Comparison of ENCODE assay signal across 1 cellular context in the genomic region with DNA sequence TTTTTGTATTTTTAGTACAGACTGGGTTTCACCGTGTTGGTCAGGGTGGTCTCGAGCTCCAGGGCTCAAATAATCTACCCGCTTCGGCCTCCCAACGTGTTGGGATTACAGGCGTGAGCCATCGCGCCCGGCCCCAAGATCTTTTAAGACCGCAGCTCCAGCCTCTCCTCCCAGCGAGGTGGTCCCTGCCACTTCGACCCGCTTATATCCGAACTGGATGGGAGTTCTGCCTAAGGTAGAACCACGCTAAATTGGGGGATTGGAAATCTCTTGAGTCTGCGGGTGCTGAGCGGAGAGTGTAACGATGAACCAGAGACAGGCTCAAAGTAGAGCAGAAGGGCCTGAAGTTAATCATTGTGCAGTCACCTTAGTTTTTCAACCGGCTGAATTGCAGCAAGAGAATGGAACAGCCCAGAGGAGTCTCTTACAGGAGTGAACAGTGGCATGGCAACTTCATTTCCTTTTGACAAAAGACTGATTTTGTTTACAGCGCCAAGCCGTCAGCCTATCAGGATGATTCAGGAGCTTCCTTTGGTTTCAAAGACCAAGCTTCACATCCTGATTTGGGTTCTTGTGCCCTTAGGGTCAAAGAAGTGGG.
TF ChIP-seq lines count a peak whose summit lies in the region.

No MANE protein-coding gene starts in this region.

TF ChIP-seq in K562, 482 proteins besides CTCF, POLR2A, EP300 and RAD21 (continued from another document):
- TF ChIP-seq, protein P1, sequence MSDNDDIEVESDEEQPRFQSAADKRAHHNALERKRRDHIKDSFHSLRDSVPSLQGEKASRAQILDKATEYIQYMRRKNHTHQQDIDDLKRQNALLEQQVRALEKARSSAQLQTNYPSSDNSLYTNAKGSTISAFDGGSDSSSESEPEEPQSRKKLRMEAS (CRISPR knock-in tag; IDR thresholded peaks at IDR 0.05) = 0 out of 2 replicates have a peak, but pooled peaks have one; percentile 37
- TF ChIP-seq HDAC1 (IDR thresholded peaks at IDR 0.05) (0 out of 4 replicates have a peak, but pooled peaks of 1 of the 2 experiments have one; percentile 34), BCOR (IDR thresholded peaks at IDR 0.05) (peak; percentile 44; the same call in 1 of the 2 replicates), FOXP1 (CRISPR knock-in tag; IDR thresholded peaks at IDR 0.05) (peak; percentile 34; the same call in 1 of the 2 replicates), DPF2 (IDR thresholded peaks at IDR 0.05) (peak; percentile 33; the same call in 1 of the 2 replicates), ARID1B (IDR thresholded peaks at IDR 0.05) (peak; percentile 9; the same call in 1 of the 2 replicates), HDGF (IDR thresholded peaks at IDR 0.05) (0 out of 2 replicates have a peak, but pooled peaks have one; percentile 26), ZNF212 (CRISPR knock-in tag; IDR thresholded peaks at IDR 0.05) (no peak)
- TF ChIP-seq, protein P2, sequence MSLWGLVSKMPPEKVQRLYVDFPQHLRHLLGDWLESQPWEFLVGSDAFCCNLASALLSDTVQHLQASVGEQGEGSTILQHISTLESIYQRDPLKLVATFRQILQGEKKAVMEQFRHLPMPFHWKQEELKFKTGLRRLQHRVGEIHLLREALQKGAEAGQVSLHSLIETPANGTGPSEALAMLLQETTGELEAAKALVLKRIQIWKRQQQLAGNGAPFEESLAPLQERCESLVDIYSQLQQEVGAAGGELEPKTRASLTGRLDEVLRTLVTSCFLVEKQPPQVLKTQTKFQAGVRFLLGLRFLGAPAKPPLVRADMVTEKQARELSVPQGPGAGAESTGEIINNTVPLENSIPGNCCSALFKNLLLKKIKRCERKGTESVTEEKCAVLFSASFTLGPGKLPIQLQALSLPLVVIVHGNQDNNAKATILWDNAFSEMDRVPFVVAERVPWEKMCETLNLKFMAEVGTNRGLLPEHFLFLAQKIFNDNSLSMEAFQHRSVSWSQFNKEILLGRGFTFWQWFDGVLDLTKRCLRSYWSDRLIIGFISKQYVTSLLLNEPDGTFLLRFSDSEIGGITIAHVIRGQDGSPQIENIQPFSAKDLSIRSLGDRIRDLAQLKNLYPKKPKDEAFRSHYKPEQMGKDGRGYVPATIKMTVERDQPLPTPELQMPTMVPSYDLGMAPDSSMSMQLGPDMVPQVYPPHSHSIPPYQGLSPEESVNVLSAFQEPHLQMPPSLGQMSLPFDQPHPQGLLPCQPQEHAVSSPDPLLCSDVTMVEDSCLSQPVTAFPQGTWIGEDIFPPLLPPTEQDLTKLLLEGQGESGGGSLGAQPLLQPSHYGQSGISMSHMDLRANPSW (CRISPR knock-in tag; IDR thresholded peaks at IDR 0.05) = peak; percentile 87; the same call in 1 of the 2 replicates
- TF ChIP-seq, protein P3, sequence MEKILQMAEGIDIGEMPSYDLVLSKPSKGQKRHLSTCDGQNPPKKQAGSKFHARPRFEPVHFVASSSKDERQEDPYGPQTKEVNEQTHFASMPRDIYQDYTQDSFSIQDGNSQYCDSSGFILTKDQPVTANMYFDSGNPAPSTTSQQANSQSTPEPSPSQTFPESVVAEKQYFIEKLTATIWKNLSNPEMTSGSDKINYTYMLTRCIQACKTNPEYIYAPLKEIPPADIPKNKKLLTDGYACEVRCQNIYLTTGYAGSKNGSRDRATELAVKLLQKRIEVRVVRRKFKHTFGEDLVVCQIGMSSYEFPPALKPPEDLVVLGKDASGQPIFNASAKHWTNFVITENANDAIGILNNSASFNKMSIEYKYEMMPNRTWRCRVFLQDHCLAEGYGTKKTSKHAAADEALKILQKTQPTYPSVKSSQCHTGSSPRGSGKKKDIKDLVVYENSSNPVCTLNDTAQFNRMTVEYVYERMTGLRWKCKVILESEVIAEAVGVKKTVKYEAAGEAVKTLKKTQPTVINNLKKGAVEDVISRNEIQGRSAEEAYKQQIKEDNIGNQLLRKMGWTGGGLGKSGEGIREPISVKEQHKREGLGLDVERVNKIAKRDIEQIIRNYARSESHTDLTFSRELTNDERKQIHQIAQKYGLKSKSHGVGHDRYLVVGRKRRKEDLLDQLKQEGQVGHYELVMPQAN (IDR thresholded peaks at IDR 0.05; ENCODE audit: borderline replicate concordance) = no peak; the same call in 1 of the 2 replicates
- TF ChIP-seq, protein P4, sequence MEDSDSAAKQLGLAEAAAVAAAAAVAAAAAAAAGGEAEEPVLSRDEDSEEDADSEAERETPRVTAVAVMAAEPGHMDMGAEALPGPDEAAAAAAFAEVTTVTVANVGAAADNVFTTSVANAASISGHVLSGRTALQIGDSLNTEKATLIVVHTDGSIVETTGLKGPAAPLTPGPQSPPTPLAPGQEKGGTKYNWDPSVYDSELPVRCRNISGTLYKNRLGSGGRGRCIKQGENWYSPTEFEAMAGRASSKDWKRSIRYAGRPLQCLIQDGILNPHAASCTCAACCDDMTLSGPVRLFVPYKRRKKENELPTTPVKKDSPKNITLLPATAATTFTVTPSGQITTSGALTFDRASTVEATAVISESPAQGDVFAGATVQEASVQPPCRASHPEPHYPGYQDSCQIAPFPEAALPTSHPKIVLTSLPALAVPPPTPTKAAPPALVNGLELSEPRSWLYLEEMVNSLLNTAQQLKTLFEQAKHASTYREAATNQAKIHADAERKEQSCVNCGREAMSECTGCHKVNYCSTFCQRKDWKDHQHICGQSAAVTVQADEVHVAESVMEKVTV (CRISPR knock-in tag; IDR thresholded peaks at IDR 0.05) = 0 out of 2 replicates have a peak, but pooled peaks have one; percentile 21
- TF ChIP-seq, protein P5, sequence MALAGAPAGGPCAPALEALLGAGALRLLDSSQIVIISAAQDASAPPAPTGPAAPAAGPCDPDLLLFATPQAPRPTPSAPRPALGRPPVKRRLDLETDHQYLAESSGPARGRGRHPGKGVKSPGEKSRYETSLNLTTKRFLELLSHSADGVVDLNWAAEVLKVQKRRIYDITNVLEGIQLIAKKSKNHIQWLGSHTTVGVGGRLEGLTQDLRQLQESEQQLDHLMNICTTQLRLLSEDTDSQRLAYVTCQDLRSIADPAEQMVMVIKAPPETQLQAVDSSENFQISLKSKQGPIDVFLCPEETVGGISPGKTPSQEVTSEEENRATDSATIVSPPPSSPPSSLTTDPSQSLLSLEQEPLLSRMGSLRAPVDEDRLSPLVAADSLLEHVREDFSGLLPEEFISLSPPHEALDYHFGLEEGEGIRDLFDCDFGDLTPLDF (CRISPR knock-in tag; IDR thresholded peaks at IDR 0.05) = peak; percentile 36; the same call in 1 of the 2 replicates
